In genomic region chr14:75310295-75311059, GRCh38 we compare ENCODE assay signal across 9 cellular contexts. TPM values are rescaled to one million over a fixed set of nuclear protein-coding genes. Genes with fewer than 3 reads are reported as not detected.
A peak's percentile ranks its signal among the peaks of the same experiment; 100 is the strongest.
DNase-seq lines count a peak whose midpoint lies in the region; ATAC-seq and TF ChIP-seq lines count a peak whose summit lies in the region.
"Had no signal": no experiment of that assay in that cellular context is flagged by ENCODE, and none has a peak within 500 bp of the region (broad histone marks: within the 10 kb centered on the region; RNA-seq: fewer than 3 reads in every experiment).

No MANE protein-coding gene starts in this region.

- TF ChIP-seq CTCF in RWPE1 (conservative IDR thresholded peaks at IDR 0.05; ENCODE audit: low read depth) (no peak), neural crest cell (conservative IDR thresholded peaks at IDR 0.05) (no peak), GM10266 (IDR thresholded peaks at IDR 0.05; ENCODE audit: control insufficient read depth, insufficient read depth, low read depth, missing control alignments) (no peak)

- no peak overlapping the region for H3K4me3 Mint-ChIP-seq in neural crest cell
- H3K4me3 Mint-ChIP-seq in activated T-helper 17 cell treated with anti-CD3 and anti-CD28 coated beads, Interleukin-2, amount 50 U/mL, for 72 hours = no peak overlapping the region
- H3K4me3 Mint-ChIP-seq in activated CD4-positive, alpha-beta T cell treated with anti-CD3 and anti-CD28 coated beads, Interleukin-2, amount 10 ng/mL, durations not matched to agents 24 days and 14 days = no peak overlapping the region

- peaks cover 5% of the 10 kb centered on the region for H3K27me3 Mint-ChIP-seq in neural crest cell (ENCODE audit: low read depth)
- peaks cover 3% of the 10 kb centered on the region for H3K27me3 Mint-ChIP-seq in activated T-helper 17 cell treated with anti-CD3 and anti-CD28 coated beads, Interleukin-2, amount 50 U/mL, for 72 hours
- peaks cover 14% of the 10 kb centered on the region for H3K27me3 Mint-ChIP-seq in activated CD4-positive, alpha-beta T cell treated with anti-CD3 and anti-CD28 coated beads, Interleukin-2, amount 10 ng/mL, durations not matched to agents 24 days and 14 days

- peak overlapping the region; percentile 4 for H3K27ac Mint-ChIP-seq in neural crest cell (ENCODE audit: unreplicated experiment)
- no peak overlapping the region for H3K27ac Mint-ChIP-seq in activated T-helper 17 cell treated with anti-CD3 and anti-CD28 coated beads, Interleukin-2, amount 50 U/mL, for 72 hours
- H3K27ac Mint-ChIP-seq in activated CD4-positive, alpha-beta T cell treated with anti-CD3 and anti-CD28 coated beads, Interleukin-2, amount 10 ng/mL, durations not matched to agents 24 days and 14 days = no peak overlapping the region

- no peaks in the 10 kb centered on the region for H3K9me3 Mint-ChIP-seq in neural crest cell
- H3K9me3 Mint-ChIP-seq in activated T-helper 17 cell treated with anti-CD3 and anti-CD28 coated beads, Interleukin-2, amount 50 U/mL, for 72 hours = no peaks in the 10 kb centered on the region
- no peaks in the 10 kb centered on the region for H3K9me3 Mint-ChIP-seq in activated CD4-positive, alpha-beta T cell treated with anti-CD3 and anti-CD28 coated beads, Interleukin-2, amount 10 ng/mL, durations not matched to agents 24 days and 14 days

- intact Hi-C loops in activated CD4-positive, alpha-beta T cell treated with anti-CD3 and anti-CD28 coated beads, Interleukin-2, amount 10 ng/mL, durations not matched to agents 24 days and 14 days (cut with micrococcal nuclease) = no loop called here

- H3K4me1 Mint-ChIP-seq in neural crest cell = peaks cover 21% of the 10 kb centered on the region
- H3K4me1 Mint-ChIP-seq in activated T-helper 17 cell treated with anti-CD3 and anti-CD28 coated beads, Interleukin-2, amount 50 U/mL, for 72 hours = peaks cover 6% of the 10 kb centered on the region
- H3K4me1 Mint-ChIP-seq in activated CD4-positive, alpha-beta T cell treated with anti-CD3 and anti-CD28 coated beads, Interleukin-2, amount 10 ng/mL, durations not matched to agents 24 days and 14 days = peaks cover 11% of the 10 kb centered on the region

- in situ Hi-C loops in G401 (cut with HindIII; ENCODE audit: low sequenced_read_pairs) = loop anchor here (25.0 kb wide), 1 partner anchor 173 kb away; the partner anchor contains the start of gene NEK9

- DNase-seq in G401 (ENCODE audit: low spot score) (peak; percentile 43), RWPE1 (ENCODE audit: low spot score) (no peak), fibroblast of the conjunctiva (ENCODE audit: low read depth) (peak; percentile 95), neural crest cell (ENCODE audit: low read depth, low spot score) (peak; percentile 31), GM10266 (ENCODE audit: extremely low spot score) (no peak)
- no peak for DNase-seq in activated CD4-positive, alpha-beta T cell treated with anti-CD3 and anti-CD28 coated beads, Interleukin-2, amount 10 ng/mL, durations not matched to agents 24 days and 14 days

- POLR2A ChIA-PET in RWPE1 (lab: Yijun Ruan, JAX; ENCODE audit: low non-redundant PET) = no interaction called here

- ATAC-seq in activated T-helper 17 cell treated with anti-CD3 and anti-CD28 coated beads, Interleukin-2, amount 50 U/mL, for 72 hours (replicated peaks) = no peak
- ATAC-seq in GM19395 (IDR thresholded peaks at IDR 0.05; ENCODE audit: unreplicated experiment) = no peak

- no peaks in the 10 kb centered on the region for H3K36me3 Mint-ChIP-seq in neural crest cell (ENCODE audit: low read depth)
- no peaks in the 10 kb centered on the region for H3K36me3 Mint-ChIP-seq in activated T-helper 17 cell treated with anti-CD3 and anti-CD28 coated beads, Interleukin-2, amount 50 U/mL, for 72 hours (ENCODE audit: low read depth)
- no peaks in the 10 kb centered on the region for H3K36me3 Mint-ChIP-seq in activated CD4-positive, alpha-beta T cell treated with anti-CD3 and anti-CD28 coated beads, Interleukin-2, amount 10 ng/mL, durations not matched to agents 24 days and 14 days (ENCODE audit: low read depth)

- CTCF ChIA-PET in RWPE1 (lab: Yijun Ruan, JAX) = interaction anchor here (0.6 to 1.1 kb wide), 5 partner anchors 74 to 405 kb away, joined by 3 to 8 read pairs (median 4); no protein-coding TSS in a partner anchor

- peak overlapping the region; percentile 48 for H3K27ac ChIP-seq in RWPE1
- H3K27ac ChIP-seq: cardiac muscle cell had no signal

RNA-seq across cellular contexts. Expression of gene FOS, which starts 31.8 kb away (rescaled TPM):
- 29.8 and 41.0 TPM in 2 replicates for total RNA-seq in G401 (2014; rRNA removed; shearing (Covaris generic))
- 3.8 and 5.8 TPM in 2 replicates for total RNA-seq in neural crest cell
- total RNA-seq in activated T-helper 17 cell treated with anti-CD3 and anti-CD28 coated beads, Interleukin-2, amount 50 U/mL, for 72 hours = 10 to 100 TPM; 31.7 to 86.3 TPM
- total RNA-seq in activated CD4-positive, alpha-beta T cell treated with anti-CD3 and anti-CD28 coated beads, Interleukin-2, amount 10 ng/mL, durations not matched to agents 24 days and 14 days = 26.5 and 29.6 TPM in 2 replicates

Comparison
In these comparisons a context has a peak if more than half of its experiments do, and no peak if none do; other contexts are left out.
1. DNase-seq: peak in G401 (single experiment), fibroblast of the conjunctiva (single experiment) and neural crest cell (single experiment); none in RWPE1 (single experiment), activated CD4-positive, alpha-beta T cell treated with anti-CD3 and anti-CD28 coated beads, Interleukin-2, amount 10 ng/mL, durations not matched to agents 24 days and 14 days (single experiment) and GM10266 (single experiment).